In the genomic region with DNA sequence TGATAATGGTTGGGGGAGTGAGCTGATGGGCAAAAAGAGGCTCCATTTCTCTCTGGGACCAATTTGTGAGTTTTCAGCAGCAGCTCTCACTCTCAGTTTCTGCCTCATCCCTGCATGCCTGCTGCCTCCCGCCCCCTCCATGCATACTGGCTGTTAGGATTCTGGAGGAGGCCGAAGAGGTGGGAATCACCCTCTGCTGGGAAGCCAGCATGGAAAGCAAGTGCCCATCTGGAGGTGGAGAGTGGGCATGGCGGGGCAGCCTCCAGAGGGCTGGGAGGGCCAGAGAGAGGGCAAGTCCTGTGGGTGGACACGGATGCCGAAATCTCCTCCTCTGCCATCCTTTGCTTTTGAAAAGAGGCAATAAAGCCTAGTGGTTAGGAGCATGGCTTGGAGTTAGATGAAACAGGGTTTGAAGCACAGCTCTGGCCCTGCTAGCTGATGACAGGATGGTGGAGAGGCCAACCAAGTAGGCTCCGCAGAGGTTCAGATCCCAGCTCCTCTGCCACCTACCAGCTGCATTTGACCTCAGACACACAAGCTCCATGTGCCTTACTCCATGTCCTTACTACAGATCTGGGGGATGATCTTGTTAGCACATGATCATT, we compare ENCODE assay signal across 17 cellular contexts.
A peak's percentile ranks its signal among the peaks of the same experiment; 100 is the strongest.
DNase-seq lines count a peak whose midpoint lies in the region; ATAC-seq and TF ChIP-seq lines count a peak whose summit lies in the region.
"Had no signal": no experiment of that assay in that cellular context is flagged by ENCODE, and none has a peak within 500 bp of the region (broad histone marks: within the 10 kb centered on the region; RNA-seq: fewer than 3 reads in every experiment).

No MANE protein-coding gene starts in this region.

- no peak overlapping the region for H4K8ac ChIP-seq in neuronal stem cell (ENCODE audit: low read depth, low read length)

- no peak overlapping the region for H3K4me2 ChIP-seq in neuronal stem cell (ENCODE audit: insufficient read depth, low read length, poor library complexity, severe bottlenecking)

- H3K4me3 Mint-ChIP-seq in activated T-cell treated with anti-CD3 and anti-CD28 coated beads, Interleukin-2, amount 50 U/mL, for 4 hours, result no peak overlapping the region
- H3K4me3 Mint-ChIP-seq: B cell; CD4-positive, alpha-beta T cell had no signal

- H3K4ac ChIP-seq in neuronal stem cell (ENCODE audit: low read length), result no peak overlapping the region

- peaks cover 14% of the 10 kb centered on the region for H3K27me3 Mint-ChIP-seq in activated T-cell treated with anti-CD3 and anti-CD28 coated beads, Interleukin-2, amount 50 U/mL, for 4 hours (ENCODE audit: low read depth)

- no peak overlapping the region for H2AFZ ChIP-seq in neuronal stem cell (ENCODE audit: low read length)
- H2AFZ ChIP-seq: GM23248 had no signal

- H3K9me3 ChIP-seq in neuronal stem cell (replicated peaks in 1 of 2; ENCODE audit: control insufficient read depth in 2 of 2, insufficient read depth in 1 of 2, low read depth in 1 of 2, low read length in 2 of 2), result no peaks in the 10 kb centered on the region
- H3K9me3 ChIP-seq in vagina, result no peaks in the 10 kb centered on the region

- no peak overlapping the region for H3K14ac ChIP-seq in neuronal stem cell (ENCODE audit: low read length)

- H3K36me3 ChIP-seq in neuronal stem cell (replicated peaks in 1 of 2; ENCODE audit: control insufficient read depth in 2 of 2, insufficient read depth in 2 of 2, low read length in 2 of 2), result no peaks in the 10 kb centered on the region
- no peaks in the 10 kb centered on the region for H3K36me3 ChIP-seq in vagina

- no peak overlapping the region for H2AK5ac ChIP-seq in neuronal stem cell (ENCODE audit: low read depth, low read length)

- ATAC-seq in activated T-cell treated with anti-CD3 and anti-CD28 coated beads, Interleukin-2, amount 50 U/mL, for 4 hours, result no peak

- WGBS in neuronal stem cell (ENCODE audit: extremely low coverage in 2 of 2, insufficient read length in 2 of 2, insufficient replicate concordance in 1 of 2), 2 donors, result no CpG with 5 or more reads among the region's 6 CpGs

- peaks cover 2% of the 10 kb centered on the region for H3K9me3 Mint-ChIP-seq in activated T-cell treated with anti-CD3 and anti-CD28 coated beads, Interleukin-2, amount 50 U/mL, for 4 hours

- DNase-seq in activated CD8-positive, alpha-beta memory T cell treated with anti-CD3 and anti-CD28 coated beads for 24 hours, result peak; percentile 21
- no peak for DNase-seq in activated CD8-positive, alpha-beta memory T cell treated with anti-CD3 and anti-CD28 coated beads, Interleukin-2, amount 50 U/mL, for 4 hours
- peak; percentile 55 for DNase-seq in coronary artery (ENCODE audit: low spot score)
- DNase-seq in neuronal stem cell (ENCODE audit: low spot score), result no peak
- DNase-seq in vagina (ENCODE audit: extremely low spot score in 2 of 2), result peak; percentile 43 to 58
- no peak for DNase-seq in NCI-H510A treated with DMSO at 0.1 percent for 48 hours (lab: John Stamatoyannopoulos, UW)
- no peak for DNase-seq in AG20443 (ENCODE audit: low spot score)
- no peak for DNase-seq in activated T-cell treated with anti-CD3 and anti-CD28 coated beads, Interleukin-2, amount 50 U/mL, for 4 hours
- DNase-seq: C1 segment of cervical spinal cord; Calu3; CD4-positive, alpha-beta T cell; DMS 273 treated with DMSO at 0.1 percent for 48 hours; GM23248; HCEC 1CT had no signal

- H3K23ac ChIP-seq in neuronal stem cell (ENCODE audit: low read depth, low read length, poor library complexity), result no peak overlapping the region

- no peak overlapping the region for H3K9ac ChIP-seq in neuronal stem cell (ENCODE audit: low read depth, low read length, poor library complexity)
- H3K9ac ChIP-seq: GM23248 had no signal

- H3K18ac ChIP-seq in neuronal stem cell (ENCODE audit: low read length), result peak overlapping the region; percentile 68

- intact Hi-C loops in vagina (cut with DNase I), result no loop called here

- H2BK5ac ChIP-seq in neuronal stem cell (ENCODE audit: low read length), result no peak overlapping the region

- no peaks in the 10 kb centered on the region for H3K79me1 ChIP-seq in neuronal stem cell (ENCODE audit: low read depth, low read length)

- H3K36me3 Mint-ChIP-seq in activated T-cell treated with anti-CD3 and anti-CD28 coated beads, Interleukin-2, amount 50 U/mL, for 4 hours (ENCODE audit: insufficient read depth), result no peaks in the 10 kb centered on the region

- no peak overlapping the region for H2BK15ac ChIP-seq in neuronal stem cell (ENCODE audit: low read length)

- no peak overlapping the region for H3K4me3 ChIP-seq in coronary artery
- H3K4me3 ChIP-seq in neuronal stem cell (ENCODE audit: low read length in 2 of 2), result no peak overlapping the region
- no peak overlapping the region for H3K4me3 ChIP-seq in vagina
- H3K4me3 ChIP-seq: GM23248 had no signal

- H3K27me3 ChIP-seq in neuronal stem cell (ENCODE audit: control insufficient read depth in 3 of 3, insufficient read depth in 3 of 3, low read depth in 1 of 3, low read length in 3 of 3), result no peaks in the 10 kb centered on the region
- no peaks in the 10 kb centered on the region for H3K27me3 ChIP-seq in vagina

- no peak for TF ChIP-seq POLR2A in vagina (IDR thresholded peaks at IDR 0.05)

- TF ChIP-seq CTCF in coronary artery (IDR thresholded peaks at IDR 0.05) (no peak), vagina (IDR thresholded peaks at IDR 0.05) (no peak)

- H4K91ac ChIP-seq in neuronal stem cell (ENCODE audit: low read depth, low read length, poor library complexity), result no peak overlapping the region

- H3K27ac ChIP-seq in coronary artery, result no peak overlapping the region
- H3K27ac ChIP-seq in neuronal stem cell (replicated peaks; ENCODE audit: low read length), result no peak overlapping the region
- no peak overlapping the region for H3K27ac ChIP-seq in vagina
- H3K27ac ChIP-seq: 22Rv1, GM23248, HL-60 had no signal

- H3K4me1 ChIP-seq in neuronal stem cell (ENCODE audit: control insufficient read depth in 2 of 2, insufficient read depth in 1 of 2, low read depth in 1 of 2, low read length in 2 of 2), result peaks cover 0 to 9% of the 10 kb centered on the region in 2 donors
- H3K4me1 ChIP-seq in vagina, result no peaks in the 10 kb centered on the region

- no peak overlapping the region for H2BK120ac ChIP-seq in neuronal stem cell (ENCODE audit: low read depth, low read length)

- no peak overlapping the region for H2BK12ac ChIP-seq in neuronal stem cell (ENCODE audit: low read length)

- no peaks in the 10 kb centered on the region for H3K4me1 Mint-ChIP-seq in activated T-cell treated with anti-CD3 and anti-CD28 coated beads, Interleukin-2, amount 50 U/mL, for 4 hours (ENCODE audit: low read depth)
- H3K4me1 Mint-ChIP-seq: B cell had no signal

Comparison
In these comparisons a context has a peak if more than half of its experiments do, and no peak if none do; other contexts are left out.
1. DNase-seq: peak in activated CD8-positive, alpha-beta memory T cell treated with anti-CD3 and anti-CD28 coated beads for 24 hours (single experiment), coronary artery (single experiment) and vagina (2 of 2); none in activated CD8-positive, alpha-beta memory T cell treated with anti-CD3 and anti-CD28 coated beads, Interleukin-2, amount 50 U/mL, for 4 hours (single experiment), neuronal stem cell (single experiment), NCI-H510A treated with DMSO at 0.1 percent for 48 hours (single experiment), AG20443 (single experiment) and activated T-cell treated with anti-CD3 and anti-CD28 coated beads, Interleukin-2, amount 50 U/mL, for 4 hours (single experiment).